Comparison of ENCODE assay signal across 22 cellular contexts in genomic region chrX:1659664-1660461, GRCh38. TPM values are rescaled to one million over a fixed set of nuclear protein-coding genes. Genes with fewer than 3 reads are reported as not detected.
DNase-seq lines count a peak whose midpoint lies in the region; FAIRE-seq and TF ChIP-seq lines count a peak whose summit lies in the region.
"Had no signal": no experiment of that assay in that cellular context is flagged by ENCODE, and none has a peak within 500 bp of the region (broad histone marks: within the 10 kb centered on the region; RNA-seq: fewer than 3 reads in every experiment).

No MANE protein-coding gene starts in this region.

- H3K23ac ChIP-seq in trophoblast cell (ENCODE audit: low read length) = no peak overlapping the region

- no peak overlapping the region for H4K8ac ChIP-seq in trophoblast cell (ENCODE audit: low read depth, low read length)

- H3K4ac ChIP-seq in trophoblast cell (ENCODE audit: low read depth, low read length) = no peak overlapping the region

- H3K18ac ChIP-seq in trophoblast cell (ENCODE audit: low read length) = no peak overlapping the region

- H3K4me3 ChIP-seq in Loucy (ENCODE audit: low read length, poor library complexity, severe bottlenecking) (peak overlapping the region; percentile 49), bronchial epithelial cell (ENCODE audit: low read depth, low read length) (no peak overlapping the region), trophoblast cell (ENCODE audit: low read depth, low read length) (peak overlapping the region; percentile 39)
- H3K4me3 ChIP-seq: K562, mucosa of descending colon, pancreas, tibial artery had no signal

- no peaks in the 10 kb centered on the region for H3K9me2 ChIP-seq in Loucy (replicated peaks; ENCODE audit: low read depth, low read length)

- no peak overlapping the region for H3K14ac ChIP-seq in trophoblast cell (ENCODE audit: low read length)

- no peaks in the 10 kb centered on the region for H4K20me1 ChIP-seq in Loucy (ENCODE audit: insufficient read depth, low read length, poor library complexity, severe bottlenecking)

- H3F3A ChIP-seq in Loucy (ENCODE audit: low read depth) = no peaks in the 10 kb centered on the region

- H3K4me1 ChIP-seq in Loucy (ENCODE audit: insufficient read depth, low read length, poor library complexity, severe bottlenecking) (peaks cover 10% of the 10 kb centered on the region), trophoblast cell (ENCODE audit: control insufficient read depth in 1 of 2, insufficient read depth in 2 of 2, low read length in 2 of 2) (no peaks in the 10 kb centered on the region)
- H3K4me1 ChIP-seq: pancreas had no signal

- no peak overlapping the region for H2AK5ac ChIP-seq in trophoblast cell (ENCODE audit: low read length)

- FAIRE-seq in bronchial epithelial cell (lab: Jason Lieb, UNC) = peak; percentile 13
- FAIRE-seq: K562, pancreas had no signal

- TF ChIP-seq CTCF in Loucy (conservative IDR thresholded peaks at IDR 0.05; ENCODE audit: low read length) (no peak), bronchial epithelial cell (IDR thresholded peaks at IDR 0.05; ENCODE audit: insufficient read depth, low read length, severe bottlenecking) (no peak)

- H3K27ac ChIP-seq in trophoblast cell (ENCODE audit: low read depth, low read length) = no peak overlapping the region
- H3K27ac ChIP-seq: pancreas, tibial artery had no signal

- peak; percentile 46 for DNase-seq in activated CD8-positive, alpha-beta memory T cell treated with anti-CD3 and anti-CD28 coated beads for 24 hours
- no peak for DNase-seq in activated CD8-positive, alpha-beta memory T cell treated with anti-CD3 and anti-CD28 coated beads, Interleukin-2, amount 50 U/mL, for 48 hours
- no peak for DNase-seq in bronchial epithelial cell (ENCODE audit: low read depth)
- no peak for DNase-seq in trophoblast cell
- no peak for DNase-seq in cortex of kidney (lab: John Stamatoyannopoulos, UW)
- no peak for DNase-seq in AML-193 (lab: John Stamatoyannopoulos, UW)
- DNase-seq in GM19240 (ENCODE audit: insufficient read length, low spot score) = no peak
- DNase-seq: activated CD4-positive, alpha-beta T cell treated with anti-CD3 and anti-CD28 coated beads, Interleukin-2, amount 50 U/mL, for 48 hours; GDM1; hypothalamus; left colon; NCI-H1092 treated with DMSO at 0.1 percent for 48 hours; NCI-H82; stimulated activated CD4-positive, alpha-beta T cell treated with anti-CD3 and anti-CD28 coated beads, Interleukin-4, amount 100 ng/mL, for 4 hours; T-helper 9 cell had no signal

- H3K4me2 ChIP-seq in Loucy (ENCODE audit: low read depth, low read length, poor library complexity, severe bottlenecking) (peak overlapping the region; percentile 63), trophoblast cell (ENCODE audit: low read length) (no peak overlapping the region)

- no peak overlapping the region for H3K9ac ChIP-seq in Loucy (ENCODE audit: low read depth, low read length, poor library complexity, severe bottlenecking)
- H3K9ac ChIP-seq in trophoblast cell (ENCODE audit: low read length) = no peak overlapping the region

- no peak overlapping the region for H2BK5ac ChIP-seq in trophoblast cell (ENCODE audit: low read depth, low read length, poor library complexity)

- H3K9me3 ChIP-seq in Loucy (ENCODE audit: insufficient read depth, low read depth, low read length) (no peaks in the 10 kb centered on the region), trophoblast cell (ENCODE audit: insufficient read depth, low read depth, low read length) (peaks cover 4% of the 10 kb centered on the region)
- H3K9me3 ChIP-seq: mucosa of descending colon, pancreas, tibial artery had no signal

- H3K79me2 ChIP-seq in Loucy (ENCODE audit: insufficient read depth, low read length) (peaks cover 9% of the 10 kb centered on the region), trophoblast cell (ENCODE audit: control insufficient read depth, insufficient read depth, low read length, poor library complexity) (no peaks in the 10 kb centered on the region)

- no peak overlapping the region for H2BK120ac ChIP-seq in trophoblast cell (ENCODE audit: insufficient read depth, low read length, poor library complexity)

- no peak overlapping the region for H2BK12ac ChIP-seq in trophoblast cell (ENCODE audit: low read length)

- no peak overlapping the region for H4K91ac ChIP-seq in trophoblast cell (ENCODE audit: low read depth, low read length)

- no CpG with 5 or more reads among the region's 34 CpGs for WGBS in trophoblast cell (ENCODE audit: extremely low coverage, insufficient coverage, insufficient read length)

- H3K27me3 ChIP-seq in Loucy (ENCODE audit: insufficient read depth, low read length, poor library complexity, severe bottlenecking) (no peaks in the 10 kb centered on the region), bronchial epithelial cell (ENCODE audit: control insufficient read depth, insufficient read depth, low read length) (no peaks in the 10 kb centered on the region), trophoblast cell (ENCODE audit: insufficient read depth, low read length) (no peaks in the 10 kb centered on the region)

- H3K79me1 ChIP-seq in trophoblast cell (ENCODE audit: low read length) = no peaks in the 10 kb centered on the region

- H4K12ac ChIP-seq in trophoblast cell (ENCODE audit: low read depth, low read length) = no peak overlapping the region

- no peak overlapping the region for H2AFZ ChIP-seq in Loucy (ENCODE audit: low read length)
- H2AFZ ChIP-seq in trophoblast cell (ENCODE audit: insufficient read depth, low read length, poor library complexity) = no peak overlapping the region

- H3K36me3 ChIP-seq in Loucy (ENCODE audit: insufficient read depth, low read length) (no peaks in the 10 kb centered on the region), bronchial epithelial cell (ENCODE audit: control insufficient read depth, insufficient read depth, low read length) (no peaks in the 10 kb centered on the region), trophoblast cell (ENCODE audit: control insufficient read depth in 1 of 2, insufficient read depth in 2 of 2, low read length in 2 of 2) (no peaks in the 10 kb centered on the region)
- H3K36me3 ChIP-seq: pancreas, tibial artery had no signal

RNA-seq across cellular contexts. Expression of gene ASMT, which starts 45.0 kb away (rescaled TPM):
- under 0.01 and 0.13 TPM in 2 replicates for total RNA-seq in bronchial epithelial cell
- polyA plus RNA-seq in trophoblast cell (2013) = 0.15 and 0.18 TPM in 2 replicates
- total RNA-seq: cardiac septum, K562, left colon, skeletal muscle tissue had no signal
